Comparison of ENCODE assay signal across 9 cellular contexts in the genomic region with DNA sequence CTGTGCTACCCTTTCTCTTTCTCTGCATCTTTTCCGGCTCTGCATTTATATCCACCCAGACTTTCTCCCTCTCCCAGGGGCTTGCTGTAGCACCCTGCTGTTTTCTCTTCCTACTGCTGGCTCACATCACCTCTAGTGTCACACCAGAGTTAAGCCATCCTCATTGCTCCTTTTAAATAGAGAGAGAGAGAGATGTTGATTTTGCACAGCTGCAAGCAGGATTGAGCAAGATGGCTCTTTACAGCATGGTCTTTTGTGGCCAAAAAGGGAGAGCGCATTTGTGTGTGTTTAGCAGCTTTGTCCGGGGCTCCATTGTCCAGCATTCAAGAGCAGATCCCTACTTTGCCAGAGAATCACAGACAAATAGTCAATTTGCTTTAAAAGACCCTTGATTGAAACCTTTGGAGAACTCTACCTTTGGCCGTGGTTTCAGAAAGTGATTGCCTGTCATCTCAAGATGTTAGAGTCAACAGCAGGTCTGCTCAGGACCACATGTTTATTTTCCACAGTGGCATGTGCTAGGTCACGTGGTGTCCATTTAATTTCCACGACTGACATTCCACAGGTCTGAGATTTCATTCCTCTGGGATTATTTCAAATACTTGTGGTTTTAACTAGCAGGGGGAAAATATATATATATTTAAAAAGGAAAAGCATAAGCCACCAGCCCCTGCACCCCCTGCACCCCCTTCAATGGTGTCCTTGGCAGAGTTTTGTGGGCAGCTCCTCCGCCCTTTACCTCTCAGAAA.
DNase-seq lines count a peak whose midpoint lies in the region; ATAC-seq, FAIRE-seq and TF ChIP-seq lines count a peak whose summit lies in the region.
"Had no signal": no experiment of that assay in that cellular context is flagged by ENCODE, and none has a peak within 500 bp of the region (broad histone marks: within the 10 kb centered on the region; RNA-seq: fewer than 3 reads in every experiment).

No MANE protein-coding gene starts in this region.

- in situ Hi-C loops in brain microvascular endothelial cell (cut with HindIII; ENCODE audit: low pct_ligation_motif_present, low sequenced_read_pairs), result no loop called here

- H3K4me1 ChIP-seq in thoracic aorta (ENCODE audit: control insufficient read depth in 1 of 2, low read depth in 2 of 2), result peaks cover 27 to 36% of the 10 kb centered on the region in 2 donors

- TF ChIP-seq CTCF in brain microvascular endothelial cell (IDR thresholded peaks at IDR 0.05; ENCODE audit: low read depth, low read length, missing control alignments) (peak; percentile 27), thoracic aorta (IDR thresholded peaks at IDR 0.05) (no peak), GM20000 (IDR thresholded peaks at IDR 0.05; ENCODE audit: extremely low read depth, missing control alignments) (no peak)

- TF ChIP-seq POLR2A in GM12891 (IDR thresholded peaks at IDR 0.05; ENCODE audit: low read depth, low read length), result no peak

- no peak overlapping the region for H3K27ac ChIP-seq in brain microvascular endothelial cell
- H3K27ac ChIP-seq in thoracic aorta, result peak overlapping the region; percentile 65 to 66
- H3K27ac ChIP-seq: VCaP had no signal

- H3K4me3 ChIP-seq in MG63 (no peak overlapping the region), brain microvascular endothelial cell (ENCODE audit: low read depth, low read length) (no peak overlapping the region), thoracic aorta (no peak overlapping the region)

- H3K36me3 ChIP-seq in MG63 (no peaks in the 10 kb centered on the region), brain microvascular endothelial cell (replicated peaks) (no peaks in the 10 kb centered on the region), thoracic aorta (no peaks in the 10 kb centered on the region)

- no peaks in the 10 kb centered on the region for H3K9me3 ChIP-seq in MG63
- H3K9me3 ChIP-seq in thoracic aorta, result no peaks in the 10 kb centered on the region

- peak; percentile 43 for DNase-seq in MG63
- peak; percentile 83 for DNase-seq in brain microvascular endothelial cell
- peak; percentile 21 for DNase-seq in left kidney (ENCODE audit: low read depth, low spot score)
- DNase-seq in thoracic aorta (ENCODE audit: low spot score), result no peak
- no peak for DNase-seq in GM12891 (ENCODE audit: insufficient read length, low spot score)
- DNase-seq in iPS-NIHi11 (ENCODE audit: low spot score), result no peak
- no peak for DNase-seq in GM20000 (ENCODE audit: low spot score)

- H3K27me3 ChIP-seq in MG63, result no peaks in the 10 kb centered on the region
- H3K27me3 ChIP-seq in brain microvascular endothelial cell (replicated peaks), result no peaks in the 10 kb centered on the region
- no peaks in the 10 kb centered on the region for H3K27me3 ChIP-seq in thoracic aorta (replicated peaks; ENCODE audit: insufficient read depth)

- ATAC-seq in thoracic aorta (ENCODE audit: insufficient number of reproducible peaks, low FRiP score, low read depth) (peak; percentile 56), GM18517 (IDR thresholded peaks at IDR 0.05; ENCODE audit: unreplicated experiment) (no peak)

- no peak for FAIRE-seq in GM12891 (lab: Jason Lieb, UNC)

TF ChIP-seq in GM12891, 5 proteins besides CTCF, POLR2A, EP300 and RAD21:
- TF ChIP-seq POLR2AphosphoS5 (IDR thresholded peaks at IDR 0.05; ENCODE audit: low read depth, low read length) (no peak), TAF1 (IDR thresholded peaks at IDR 0.05; ENCODE audit: low read depth, low read length) (no peak), POU2F2 (IDR thresholded peaks at IDR 0.05; ENCODE audit: low read depth, low read length) (no peak), PAX5 (IDR thresholded peaks at IDR 0.05; ENCODE audit: insufficient read depth, low read length, severe bottlenecking) (no peak), SPI1 (IDR thresholded peaks at IDR 0.05; ENCODE audit: low read depth, low read length) (no peak)

Comparison
In these comparisons a context has a peak if more than half of its experiments do, and no peak if none do; other contexts are left out.
1. DNase-seq: peak in MG63 (single experiment), brain microvascular endothelial cell (single experiment) and left kidney (single experiment); none in thoracic aorta (single experiment), GM12891 (single experiment), iPS-NIHi11 (single experiment) and GM20000 (single experiment).